ENCODE assay signal across 8 cellular contexts in the genomic region with DNA sequence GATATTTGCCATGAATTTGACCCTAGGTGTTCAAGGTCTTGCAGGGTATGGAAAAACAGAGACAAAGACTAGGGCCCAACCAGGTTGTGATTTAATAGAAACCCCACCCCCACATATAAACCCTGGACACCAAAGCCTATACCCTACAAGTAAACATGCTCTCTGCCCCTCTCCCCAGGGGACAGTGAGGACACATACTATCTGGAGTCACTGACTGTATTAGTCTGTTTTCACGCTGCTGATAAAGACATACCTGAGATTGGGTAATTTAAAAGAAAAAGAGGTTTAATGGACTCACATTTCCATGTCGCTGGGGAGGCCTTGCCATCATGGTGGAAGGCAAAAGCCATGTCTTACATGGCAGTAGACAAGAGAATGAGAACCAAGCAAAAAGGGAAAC.
"Had no signal": no experiment of that assay in that cellular context is flagged by ENCODE, and none has a peak within 500 bp of the region (broad histone marks: within the 10 kb centered on the region; RNA-seq: fewer than 3 reads in every experiment).

No MANE protein-coding gene starts in this region.

- H3K27ac Mint-ChIP-seq: H9 had no signal

- H3K27ac ChIP-seq: GM23248 had no signal

- FAIRE-seq: H54, HTR-8/SVneo had no signal

- H3K36me3 Mint-ChIP-seq: IgD-negative memory B cell had no signal

- H3K9ac ChIP-seq: GM23248 had no signal

- DNase-seq: GM23248, GOT3, H9, HCEC 1CT, KBM-7 had no signal

- H3K4me3 ChIP-seq: GM23248 had no signal

- H3K4me1 Mint-ChIP-seq: H9, IgD-negative memory B cell had no signal

- H3K4me3 Mint-ChIP-seq: H9, IgD-negative memory B cell had no signal

- H2AFZ ChIP-seq: GM23248 had no signal
